Comparison of ENCODE assay signal across 9 cellular contexts in genomic region chr2:134218928-134219707, GRCh38. TPM values are rescaled to one million over a fixed set of nuclear protein-coding genes. Genes with fewer than 3 reads are reported as not detected.
DNase-seq lines count a peak whose midpoint lies in the region; ATAC-seq and TF ChIP-seq lines count a peak whose summit lies in the region.
"Had no signal": no experiment of that assay in that cellular context is flagged by ENCODE, and none has a peak within 500 bp of the region (broad histone marks: within the 10 kb centered on the region; RNA-seq: fewer than 3 reads in every experiment).

No MANE protein-coding gene starts in this region.

- H2AFZ ChIP-seq in SK-N-SH (ENCODE audit: low read depth) = no peak overlapping the region
- H2AFZ ChIP-seq: parathyroid adenoma had no signal

- H3K36me3 ChIP-seq in SK-N-SH (replicated peaks in 1 of 2; ENCODE audit: control insufficient read depth in 1 of 2, insufficient read depth in 2 of 2, low read length in 1 of 2) = no peaks in the 10 kb centered on the region

- peak; percentile 53 for ATAC-seq in HG02588 (IDR thresholded peaks at IDR 0.05; ENCODE audit: unreplicated experiment)
- peak; percentile 70 for ATAC-seq in central memory CD8-positive, alpha-beta T cell (replicated peaks; ENCODE audit: extremely low read depth, poor library complexity, severe bottlenecking)
- ATAC-seq in stimulated activated memory B cell treated with anti-CD40 and anti-IgM and Interleukin-4, amounts not matched to agents 10 μg/mL and 1 μg/mL and 100 μg/mL, for 72 hours = peak; percentile 79

- 88% methylated on average over 9 of the region's 9 CpGs for WGBS in SK-N-SH (ENCODE audit: low lambda C conversion rate)

- TF ChIP-seq EP300 in SK-N-SH (IDR thresholded peaks at IDR 0.05; ENCODE audit: borderline replicate concordance in 1 of 2, low read depth in 1 of 2, low read length in 1 of 2) = no peak

- H3K9me3 ChIP-seq in SK-N-SH = no peaks in the 10 kb centered on the region

- no peak overlapping the region for H3K27ac ChIP-seq in SK-N-SH (ENCODE audit: low read depth in 2 of 2, low read length in 1 of 2)
- H3K27ac ChIP-seq: parathyroid adenoma had no signal

- H3F3A ChIP-seq in SK-N-SH (replicated peaks; ENCODE audit: insufficient read depth) = no peaks in the 10 kb centered on the region

- peaks cover 4% of the 10 kb centered on the region for H3K36me3 Mint-ChIP-seq in central memory CD8-positive, alpha-beta T cell (ENCODE audit: insufficient read depth)
- peaks cover 9% of the 10 kb centered on the region for H3K36me3 Mint-ChIP-seq in stimulated activated memory B cell treated with anti-CD40 and anti-IgM and Interleukin-4, amounts not matched to agents 10 μg/mL and 1 μg/mL and 100 μg/mL, for 72 hours

- POLR2A ChIA-PET in SK-N-SH (lab: Yijun Ruan, JAX) = no interaction called here

- peak overlapping the region; percentile 69 for H3K27ac Mint-ChIP-seq in central memory CD8-positive, alpha-beta T cell (ENCODE audit: low read depth)
- H3K27ac Mint-ChIP-seq in stimulated activated memory B cell treated with anti-CD40 and anti-IgM and Interleukin-4, amounts not matched to agents 10 μg/mL and 1 μg/mL and 100 μg/mL, for 72 hours = peak overlapping the region; percentile 90

- DNase-seq in GM12865 (ENCODE audit: low read depth) = peak; percentile 62
- peak; percentile 27 for DNase-seq in RPMI7951 (ENCODE audit: low read depth)
- DNase-seq in central memory CD8-positive, alpha-beta T cell (ENCODE audit: low spot score in 2 of 2) = peak in 1 of 2 donors; percentile 19
- DNase-seq in AG08395 (ENCODE audit: low spot score) = no peak
- DNase-seq in SK-N-SH = no peak
- no peak for DNase-seq in NCI-H526 treated with DMSO at 0.1 percent for 48 hours (lab: John Stamatoyannopoulos, UW)

- H3K4me3 Mint-ChIP-seq in central memory CD8-positive, alpha-beta T cell = peak overlapping the region; percentile 45
- H3K4me3 Mint-ChIP-seq in stimulated activated memory B cell treated with anti-CD40 and anti-IgM and Interleukin-4, amounts not matched to agents 10 μg/mL and 1 μg/mL and 100 μg/mL, for 72 hours = peak overlapping the region; percentile 24

- CTCF ChIA-PET in SK-N-SH (lab: Yijun Ruan, JAX) = interaction anchor here (0.9 to 1.2 kb wide), 4 partner anchors 10 to 335 kb away, joined by 3 read pairs; no protein-coding TSS in a partner anchor

- peaks cover 53% of the 10 kb centered on the region for H3K4me1 Mint-ChIP-seq in central memory CD8-positive, alpha-beta T cell
- peaks cover 68% of the 10 kb centered on the region for H3K4me1 Mint-ChIP-seq in stimulated activated memory B cell treated with anti-CD40 and anti-IgM and Interleukin-4, amounts not matched to agents 10 μg/mL and 1 μg/mL and 100 μg/mL, for 72 hours

- no peak overlapping the region for H3K9ac ChIP-seq in SK-N-SH
- H3K9ac ChIP-seq: parathyroid adenoma had no signal

- H3K79me2 ChIP-seq in SK-N-SH (ENCODE audit: insufficient read depth) = peaks cover 3% of the 10 kb centered on the region; the same call in 1 of the 2 replicates

- no peak for TF ChIP-seq CTCF in GM12865 (IDR thresholded peaks at IDR 0.05; ENCODE audit: insufficient read depth, low read depth, low read length, missing control alignments)
- TF ChIP-seq CTCF in SK-N-SH (IDR thresholded peaks at IDR 0.05) = no peak

- peaks cover 0 to 19% of the 10 kb centered on the region in 2 experiments; a peak in 1 of 4 replicates for H3K4me1 ChIP-seq in SK-N-SH (ENCODE audit: control insufficient read depth in 1 of 2, insufficient read depth in 2 of 2, low read depth in 1 of 2, low read length in 1 of 2)
- H3K4me1 ChIP-seq: parathyroid adenoma had no signal

- no peak for TF ChIP-seq RAD21 in SK-N-SH (IDR thresholded peaks at IDR 0.05; ENCODE audit: low read length)

- H4K20me1 ChIP-seq in SK-N-SH (ENCODE audit: insufficient read depth) = no peaks in the 10 kb centered on the region

- no peaks in the 10 kb centered on the region for H3K9me3 Mint-ChIP-seq in central memory CD8-positive, alpha-beta T cell
- peaks cover 3% of the 10 kb centered on the region for H3K9me3 Mint-ChIP-seq in stimulated activated memory B cell treated with anti-CD40 and anti-IgM and Interleukin-4, amounts not matched to agents 10 μg/mL and 1 μg/mL and 100 μg/mL, for 72 hours

- no peaks in the 10 kb centered on the region for H3K9me2 ChIP-seq in SK-N-SH

- no peaks in the 10 kb centered on the region for H3K27me3 ChIP-seq in SK-N-SH (ENCODE audit: insufficient read depth)

- no peaks in the 10 kb centered on the region for H3K27me3 Mint-ChIP-seq in central memory CD8-positive, alpha-beta T cell
- no peaks in the 10 kb centered on the region for H3K27me3 Mint-ChIP-seq in stimulated activated memory B cell treated with anti-CD40 and anti-IgM and Interleukin-4, amounts not matched to agents 10 μg/mL and 1 μg/mL and 100 μg/mL, for 72 hours

- no peak overlapping the region for H3K4me2 ChIP-seq in SK-N-SH

- H3K4me3 ChIP-seq in GM12865 (ENCODE audit: low read depth, low read length) (no peak overlapping the region), SK-N-SH (ENCODE audit: low read depth in 2 of 2, low read length in 1 of 2) (no peak overlapping the region)

TF ChIP-seq in SK-N-SH, 30 proteins besides CTCF, POLR2A, EP300 and RAD21:
- TF ChIP-seq MXI1 (IDR thresholded peaks at IDR 0.05; ENCODE audit: low read depth, low read length) = no peak
- TF ChIP-seq ELF1 (IDR thresholded peaks at IDR 0.05) = no peak
- TF ChIP-seq MEF2A (IDR thresholded peaks at IDR 0.05; ENCODE audit: borderline replicate concordance, low read depth) = no peak
- no peak for TF ChIP-seq FOXM1 (IDR thresholded peaks at IDR 0.05; ENCODE audit: low read depth)
- no peak for TF ChIP-seq FOSL2 (IDR thresholded peaks at IDR 0.05; ENCODE audit: borderline replicate concordance, low read depth)
- no peak for TF ChIP-seq FOXJ3 (CRISPR knock-in tag; IDR thresholded peaks at IDR 0.05)
- no peak for TF ChIP-seq SIN3A (IDR thresholded peaks at IDR 0.05; ENCODE audit: borderline replicate concordance, low read depth, low read length)
- TF ChIP-seq TEAD4 (IDR thresholded peaks at IDR 0.05; ENCODE audit: borderline replicate concordance, insufficient read depth) = no peak
- TF ChIP-seq MAX (IDR thresholded peaks at IDR 0.05; ENCODE audit: low read depth) = no peak
- TF ChIP-seq RCOR1 (IDR thresholded peaks at IDR 0.05; ENCODE audit: low read length) = no peak
- TF ChIP-seq GATA2 (CRISPR knock-in tag; IDR thresholded peaks at IDR 0.05) = no peak
- TF ChIP-seq SMC3 (IDR thresholded peaks at IDR 0.05; ENCODE audit: low read depth, low read length) = no peak
- TF ChIP-seq TCF12 (IDR thresholded peaks at IDR 0.05) = no peak
- TF ChIP-seq TAF1 (IDR thresholded peaks at IDR 0.05; ENCODE audit: borderline replicate concordance, low read depth, low read length) = no peak
- no peak for TF ChIP-seq CHD2 (IDR thresholded peaks at IDR 0.05; ENCODE audit: low read length, partially characterized antibody)
- no peak for TF ChIP-seq IRF3 (IDR thresholded peaks at IDR 0.05; ENCODE audit: low read depth, low read length)
- TF ChIP-seq GABPA (IDR thresholded peaks at IDR 0.05; ENCODE audit: low read depth) = no peak
TF ChIP-seq in SK-N-SH: peak in this region for 0.

RNA-seq across cellular contexts. Expression of gene MGAT5, which starts 34.8 kb away (rescaled TPM):
- total RNA-seq in RPMI7951 (2014; rRNA removed; shearing (Covaris generic)) = 23.9 and 31.0 TPM in 2 replicates
- polyA plus RNA-seq in SK-N-SH (2012; rRNA removed) = 18.2 and 20.6 TPM in 2 replicates
- polyA plus RNA-seq in SK-N-SH (2012; cell fraction: cytosol; rRNA removed) = 18.2 and 21.6 TPM in 2 replicates
- 10.5 and 14.6 TPM in 2 replicates for polyA plus RNA-seq in SK-N-SH (2012; cell fraction: nucleus; rRNA removed)

Comparison
In these comparisons a context has a peak if more than half of its experiments do, and no peak if none do; other contexts are left out.
1. DNase-seq: peak in GM12865 (single experiment) and RPMI7951 (single experiment); none in AG08395 (single experiment), SK-N-SH (single experiment) and NCI-H526 treated with DMSO at 0.1 percent for 48 hours (single experiment).
2. Peak in every context shown above with its lines, with median percentiles within 50 percentile points of each other: ATAC-seq.